In the genomic region with DNA sequence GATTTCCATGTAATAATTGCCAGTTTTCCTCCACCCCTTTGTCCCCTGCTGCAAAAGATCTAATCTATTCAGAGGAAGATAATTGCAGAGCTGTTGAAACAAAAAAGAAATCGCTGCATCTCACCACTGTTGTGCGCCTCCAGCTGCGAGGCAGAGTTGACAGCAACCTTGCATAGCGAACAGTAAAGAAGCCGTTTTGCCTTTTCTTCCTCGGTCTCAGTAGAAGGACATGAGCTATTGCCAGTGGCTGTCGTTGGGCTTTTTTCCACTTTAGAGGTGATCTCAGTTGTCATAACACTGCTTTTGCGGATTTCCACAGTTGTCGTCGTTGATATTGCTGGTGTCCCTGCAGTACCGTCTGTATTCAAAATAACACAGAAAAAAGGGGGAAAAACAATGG, we compare ENCODE assay signal across 23 cellular contexts.
"Had no signal": no experiment of that assay in that cellular context is flagged by ENCODE, and none has a peak within 500 bp of the region (broad histone marks: within the 10 kb centered on the region; RNA-seq: fewer than 3 reads in every experiment).

No MANE protein-coding gene starts in this region.

- H3K9me3 ChIP-seq: esophagus squamous epithelium, gastroesophageal sphincter, neutrophil, psoas muscle, right lobe of liver, suprapubic skin, thyroid gland, upper lobe of left lung, uterus had no signal

- H3K4me1 ChIP-seq: psoas muscle, right lobe of liver, suprapubic skin, thyroid gland, upper lobe of left lung, uterus had no signal

- DNase-seq: esophagus squamous epithelium; foreskin fibroblast; glutamatergic neuron; left colon; left ventricle myocardium superior; mesenchymal stem cell; naive B cell; psoas muscle; retina; right lobe of liver; stimulated activated CD4-positive, alpha-beta T cell treated with anti-CD3 and anti-CD28 coated beads, Interleukin-4, amount 100 ng/mL, for 1 hour; stimulated activated CD8-positive, alpha-beta memory T cell treated with anti-CD3 and anti-CD28 coated beads, Interleukin-4, amount 100 ng/mL, for 48 hours; stimulated activated naive CD8-positive, alpha-beta T cell treated with anti-CD3 and anti-CD28 coated beads, Interleukin-15, Interleukin-2, amounts not matched to agents 100 U/mL and 50 U/mL, for 24 hours; thyroid gland; upper lobe of left lung; uterus had no signal

- H3K27ac Mint-ChIP-seq: dendritic cell treated with granulocyte-macrophage colony-stimulating factor and Interleukin-4, amounts not matched to agents 40 ng/mL and 50 ng/mL, for 4 days; naive B cell; stimulated activated effector memory CD8-positive, alpha-beta T cell treated with anti-CD3 and anti-CD28 coated beads, Interleukin-12 subunit alpha, Interleukin-12 subunit beta, amount 100 ng/mL, for 72 hours had no signal

- H3K36me3 Mint-ChIP-seq: naive B cell; stimulated activated effector memory CD8-positive, alpha-beta T cell treated with anti-CD3 and anti-CD28 coated beads, Interleukin-12 subunit alpha, Interleukin-12 subunit beta, amount 100 ng/mL, for 72 hours had no signal

- H3K4me3 ChIP-seq: esophagus squamous epithelium, gastroesophageal sphincter, lung, psoas muscle, right lobe of liver, suprapubic skin, thyroid gland, upper lobe of left lung, uterus had no signal

- H3K9me3 Mint-ChIP-seq: nephron had no signal

- H3K4me3 Mint-ChIP-seq: dendritic cell treated with granulocyte-macrophage colony-stimulating factor and Interleukin-4, amounts not matched to agents 40 ng/mL and 50 ng/mL, for 4 days; naive B cell; nephron; stimulated activated effector memory CD8-positive, alpha-beta T cell treated with anti-CD3 and anti-CD28 coated beads, Interleukin-12 subunit alpha, Interleukin-12 subunit beta, amount 100 ng/mL, for 72 hours had no signal

- H3K27me3 ChIP-seq: esophagus squamous epithelium, gastroesophageal sphincter, neutrophil, right lobe of liver, suprapubic skin, thyroid gland, upper lobe of left lung, uterus had no signal

- ATAC-seq: gastroesophageal sphincter; left colon; left ventricle myocardium superior; psoas muscle; right lobe of liver; stimulated activated effector memory CD8-positive, alpha-beta T cell treated with anti-CD3 and anti-CD28 coated beads, Interleukin-12 subunit alpha, Interleukin-12 subunit beta, amount 100 ng/mL, for 72 hours; stimulated activated naive CD8-positive, alpha-beta T cell treated with anti-CD3 and anti-CD28 coated beads, Interleukin-15, Interleukin-2, amounts not matched to agents 100 U/mL and 50 U/mL, for 24 hours had no signal

- H3K27ac ChIP-seq: esophagus squamous epithelium, gastroesophageal sphincter, neutrophil, psoas muscle, right lobe of liver, suprapubic skin, thyroid gland, upper lobe of left lung, uterus had no signal

- H3K36me3 ChIP-seq: esophagus squamous epithelium, neutrophil, right lobe of liver, suprapubic skin, thyroid gland, upper lobe of left lung, uterus had no signal

- H3K27me3 Mint-ChIP-seq: dendritic cell treated with granulocyte-macrophage colony-stimulating factor and Interleukin-4, amounts not matched to agents 40 ng/mL and 50 ng/mL, for 4 days; naive B cell had no signal

- H3K4me1 Mint-ChIP-seq: naive B cell; stimulated activated effector memory CD8-positive, alpha-beta T cell treated with anti-CD3 and anti-CD28 coated beads, Interleukin-12 subunit alpha, Interleukin-12 subunit beta, amount 100 ng/mL, for 72 hours had no signal
